8 cellular contexts compared by ENCODE assay signal in the genomic region with DNA sequence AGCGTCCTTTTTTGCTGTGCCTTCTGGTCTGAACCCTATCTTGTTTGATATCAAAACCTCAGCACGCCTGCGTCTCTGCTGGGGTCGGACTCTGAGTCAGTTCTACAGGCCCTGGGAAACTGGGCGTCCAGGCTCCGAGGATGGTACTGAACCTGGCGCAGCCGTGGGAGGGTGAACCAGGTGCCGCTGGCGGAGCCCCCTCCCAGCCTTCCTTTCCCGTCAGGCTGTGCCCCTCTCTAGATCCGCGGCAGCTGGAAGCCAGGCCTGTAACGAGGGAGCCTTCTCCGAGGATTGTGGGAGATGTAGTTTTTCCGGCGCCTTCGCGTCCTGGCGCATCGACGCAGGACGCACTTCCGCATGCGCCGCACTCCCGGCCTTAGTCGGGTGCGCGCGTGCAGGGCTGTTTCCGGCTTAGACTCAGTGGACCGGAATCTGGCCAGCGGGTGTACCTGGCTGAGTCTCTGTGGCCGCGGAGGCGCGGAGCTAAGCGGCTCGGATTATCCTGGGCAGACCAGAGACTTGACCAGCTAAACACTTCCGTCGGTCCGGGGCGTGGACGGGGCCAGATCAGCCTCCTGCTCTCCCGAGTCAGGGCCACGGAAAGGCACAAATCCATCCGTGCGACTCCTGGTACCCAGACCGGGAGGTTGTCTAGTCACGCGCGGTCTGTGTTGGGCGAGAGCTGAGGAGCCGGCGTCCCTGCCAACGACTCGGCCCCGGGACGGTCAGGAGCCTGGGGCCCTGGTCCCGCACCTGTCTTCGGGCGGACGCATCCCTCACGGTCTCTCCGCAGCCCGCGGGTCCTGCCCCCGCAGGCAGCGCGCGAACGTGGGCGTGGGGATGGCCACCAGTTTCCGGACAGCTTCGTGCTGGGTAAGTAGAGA. TPM values are rescaled to one million over a fixed set of nuclear protein-coding genes. Genes with fewer than 3 reads are reported as not detected.
A peak's percentile ranks its signal among the peaks of the same experiment; 100 is the strongest.
DNase-seq lines count a peak whose midpoint lies in the region; ATAC-seq and TF ChIP-seq lines count a peak whose summit lies in the region.

A gene with protein sequence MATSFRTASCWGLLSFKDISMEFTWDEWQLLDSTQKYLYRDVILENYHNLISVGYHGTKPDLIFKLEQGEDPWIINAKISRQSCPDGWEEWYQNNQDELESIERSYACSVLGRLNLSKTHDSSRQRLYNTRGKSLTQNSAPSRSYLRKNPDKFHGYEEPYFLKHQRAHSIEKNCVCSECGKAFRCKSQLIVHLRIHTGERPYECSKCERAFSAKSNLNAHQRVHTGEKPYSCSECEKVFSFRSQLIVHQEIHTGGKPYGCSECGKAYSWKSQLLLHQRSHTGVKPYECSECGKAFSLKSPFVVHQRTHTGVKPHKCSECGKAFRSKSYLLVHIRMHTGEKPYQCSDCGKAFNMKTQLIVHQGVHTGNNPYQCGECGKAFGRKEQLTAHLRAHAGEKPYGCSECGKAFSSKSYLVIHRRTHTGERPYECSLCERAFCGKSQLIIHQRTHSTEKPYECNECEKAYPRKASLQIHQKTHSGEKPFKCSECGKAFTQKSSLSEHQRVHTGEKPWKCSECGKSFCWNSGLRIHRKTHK (plus strand): TSS at position 367 of the 884 bp plus-strand sequence. CDS start 474 bp downstream, at position 841.

- peak within 1 kb of the TSS; percentile 61 for H3K27ac ChIP-seq in right cardiac atrium (ENCODE audit: low read length)
- H3K27ac ChIP-seq in uterus = peak within 1 kb of the TSS; percentile 72 to 85

- H3K9me3 ChIP-seq in right cardiac atrium (ENCODE audit: control insufficient read depth, low read length) (no peaks in the 10 kb centered on the region), uterus (peaks cover 0 to 30% of the 10 kb centered on the region in 2 donors)

- no peaks in the 10 kb centered on the region for H3K27me3 ChIP-seq in right cardiac atrium (ENCODE audit: control insufficient read depth, insufficient read depth)
- H3K27me3 ChIP-seq in uterus = no peaks in the 10 kb centered on the region

- no peaks in the 10 kb centered on the region for H3K36me3 ChIP-seq in uterus

- peak; percentile 82 for ATAC-seq in GM18499 (IDR thresholded peaks at IDR 0.05; ENCODE audit: insufficient read depth, unreplicated experiment)
- peak; percentile 97 for ATAC-seq in HG02943 (IDR thresholded peaks at IDR 0.05; ENCODE audit: low read depth, unreplicated experiment)
- peak; percentile 100 for ATAC-seq in right cardiac atrium

- under 1% methylated on average over 76 of the region's 76 CpGs for WGBS in right cardiac atrium

- TF ChIP-seq POLR2A in uterus (IDR thresholded peaks at IDR 0.05) = peak in 1 of 2 donors; percentile 60

- H3K4me1 ChIP-seq in right cardiac atrium (ENCODE audit: control insufficient read depth, insufficient read depth, low read length) (peaks cover 4% of the 10 kb centered on the region), uterus (no peaks in the 10 kb centered on the region)

- H3K4me3 ChIP-seq in right cardiac atrium (ENCODE audit: low read length) (peak within 1 kb of the TSS; percentile 84), uterus (peak within 1 kb of the TSS; percentile 68 to 90)

- peak in 1 of 4 experiments; percentile 20 for TF ChIP-seq CTCF in uterus (IDR thresholded peaks at IDR 0.05)

- intact Hi-C loops in T-helper 2 cell treated with Interferon-gamma antibody and Interleukin-4, amounts not matched to agents 100 ng/mL and 5 ng/mL, for 36 hours (cut with micrococcal nuclease) = loop anchor here (1.0 kb wide), 7 partner anchors 30 to 195 kb away; partner anchors contain the start of genes CHFR, GOLGA3, ZNF10 and ZNF268
- intact Hi-C loops in right cardiac atrium (cut with DNase I) = no loop called here
- intact Hi-C loops in uterus (cut with DNase I; ENCODE audit: low total_unique reads) = loop anchor here (10.0 kb wide), 1 partner anchor 49 kb away; the partner anchor contains the start of gene ZNF84

- DNase-seq in NCI-H187 treated with DMSO at 0.1 percent for 48 hours (lab: John Stamatoyannopoulos, UW) = peak; percentile 80
- DNase-seq in anterior cingulate cortex (lab: John Stamatoyannopoulos, UW) = peak; percentile 67 to 94 (median 88)
- DNase-seq in right cardiac atrium = peak; percentile 92 to 97 (median 94)
- peak; percentile 60 for DNase-seq in pulmonary artery endothelial cell (ENCODE audit: low read depth, low spot score)
- DNase-seq in uterus = peak; percentile 89 to 90

RNA-seq across cellular contexts. Expression of the gene that starts here (rescaled TPM):
- 15.3 and 19.5 TPM in 2 replicates for total RNA-seq in T-helper 2 cell treated with Interferon-gamma antibody and Interleukin-4, amounts not matched to agents 100 ng/mL and 5 ng/mL, for 36 hours
- total RNA-seq in right cardiac atrium = 1 to 10 TPM; 4.3 to 6.3 (median 5.5) TPM
- 2.3 TPM for polyA plus RNA-seq in right cardiac atrium
- 10.8 and 13.2 TPM in 2 replicates for total RNA-seq in pulmonary artery endothelial cell
- 10 to 100 TPM in 3 of 4 donors, 1 to 10 TPM in 1; 7.2 to 38.7 (median 17.7) TPM for total RNA-seq in uterus

Comparison
In these comparisons a context has a peak if more than half of its experiments do, and no peak if none do; other contexts are left out.
1. Peak in every context shown above with its lines: DNase-seq, ATAC-seq, H3K4me3 ChIP-seq and H3K27ac ChIP-seq.
2. intact Hi-C loops: an anchor here in T-helper 2 cell treated with Interferon-gamma antibody and Interleukin-4, amounts not matched to agents 100 ng/mL and 5 ng/mL, for 36 hours (1.0 kb wide) and uterus (10.0 kb wide); none called in right cardiac atrium.